ENCODE assay signal across 9 cellular contexts in genomic region chr11:61598886-61599868, GRCh38. TPM values are rescaled to one million over a fixed set of nuclear protein-coding genes. Genes with fewer than 3 reads are reported as not detected.
DNase-seq lines count a peak whose midpoint lies in the region; ATAC-seq and TF ChIP-seq lines count a peak whose summit lies in the region.
"Had no signal": no experiment of that assay in that cellular context is flagged by ENCODE, and none has a peak within 500 bp of the region (broad histone marks: within the 10 kb centered on the region; RNA-seq: fewer than 3 reads in every experiment).

No MANE protein-coding gene starts in this region.

- TF ChIP-seq CTCF in left ventricle myocardium inferior (IDR thresholded peaks at IDR 0.05; ENCODE audit: borderline replicate concordance), result no peak
- TF ChIP-seq CTCF in smooth muscle cell (IDR thresholded peaks at IDR 0.05; ENCODE audit: borderline replicate concordance, insufficient read depth, poor library complexity, severe bottlenecking), result no peak

- WGBS in smooth muscle cell (ENCODE audit: low lambda C conversion rate), result 25% methylated on average over 25 of the region's 25 CpGs

- H2AFZ ChIP-seq in smooth muscle cell (ENCODE audit: low read depth), result no peak overlapping the region

- H3K36me3 ChIP-seq in left ventricle myocardium inferior, result no peaks in the 10 kb centered on the region
- H3K36me3 ChIP-seq in smooth muscle cell (ENCODE audit: low read depth), result no peaks in the 10 kb centered on the region

- H4K20me1 ChIP-seq in smooth muscle cell (ENCODE audit: low read depth), result no peaks in the 10 kb centered on the region

- ATAC-seq in HG02623 (IDR thresholded peaks at IDR 0.05; ENCODE audit: unreplicated experiment) (no peak), HG02678 (IDR thresholded peaks at IDR 0.05; ENCODE audit: unreplicated experiment) (no peak)
- ATAC-seq: natural killer cell treated with Interleukin-12 subunit alpha and Interleukin-12 subunit beta and Interleukin-15 and Interleukin-18, amount 100 ng/mL, for 72 hours had no signal

- H3K27ac ChIP-seq in left ventricle myocardium inferior (replicated peaks) (peak overlapping the region; percentile 73), smooth muscle cell (ENCODE audit: low read depth) (peak overlapping the region; percentile 71)

- H3K9me3 ChIP-seq in left ventricle myocardium inferior (replicated peaks) (no peaks in the 10 kb centered on the region), smooth muscle cell (replicated peaks; ENCODE audit: low read depth) (no peaks in the 10 kb centered on the region)

- H3K27me3 ChIP-seq in left ventricle myocardium inferior (ENCODE audit: low read depth), result peaks cover 6% of the 10 kb centered on the region
- H3K27me3 ChIP-seq in smooth muscle cell (ENCODE audit: low read depth), result no peaks in the 10 kb centered on the region

- peak overlapping the region; percentile 20 for H3K4me3 ChIP-seq in left ventricle myocardium inferior
- H3K4me3 ChIP-seq in smooth muscle cell, result no peak overlapping the region

- H3K79me2 ChIP-seq in smooth muscle cell (ENCODE audit: low read depth), result no peaks in the 10 kb centered on the region

- DNase-seq in HCEC 1CT, result peak; percentile 38
- DNase-seq in amniotic epithelial cell (ENCODE audit: low read depth), result peak; percentile 34
- DNase-seq in left ventricle myocardium inferior, result peak; percentile 60
- DNase-seq in smooth muscle cell (lab: John Stamatoyannopoulos, UW; ENCODE audit: unreplicated experiment), result no peak
- no peak for DNase-seq in activated T-cell treated with anti-CD3 and anti-CD28 coated beads, Interleukin-2, amount 50 U/mL, for 48 hours
- DNase-seq: erythroblast had no signal

- H3K4me2 ChIP-seq in smooth muscle cell, result peak overlapping the region; percentile 81

- intact Hi-C loops in left ventricle myocardium inferior (cut with micrococcal nuclease), result no loop called here

- H3K4me1 ChIP-seq in left ventricle myocardium inferior, result peaks cover 75% of the 10 kb centered on the region
- H3K4me1 ChIP-seq in smooth muscle cell (ENCODE audit: low read depth), result peaks cover 17% of the 10 kb centered on the region

- peak overlapping the region; percentile 50 for H3K9ac ChIP-seq in smooth muscle cell (ENCODE audit: low read depth)

- peaks cover 13% of the 10 kb centered on the region for H3F3A ChIP-seq in smooth muscle cell (ENCODE audit: low read depth)

RNA-seq across cellular contexts. Expression of gene SYT7, which starts 18.3 kb away (rescaled TPM):
- 18.9 TPM for total RNA-seq in left ventricle myocardium inferior
- 3.7 and 4.0 TPM in 2 replicates for total RNA-seq in smooth muscle cell
- polyA plus RNA-seq in smooth muscle cell, result 0.79 and 4.8 TPM in 2 replicates
- total RNA-seq: natural killer cell treated with Interleukin-12 subunit alpha and Interleukin-12 subunit beta and Interleukin-15 and Interleukin-18, amount 100 ng/mL, for 72 hours had no signal

Comparison
In these comparisons a context has a peak if more than half of its experiments do, and no peak if none do; other contexts are left out.
1. DNase-seq: peak in HCEC 1CT (single experiment), amniotic epithelial cell (single experiment) and left ventricle myocardium inferior (single experiment); none in smooth muscle cell (single experiment) and activated T-cell treated with anti-CD3 and anti-CD28 coated beads, Interleukin-2, amount 50 U/mL, for 48 hours (0 of 2).